ENCODE assay signal across 15 cellular contexts in genomic region chr18:44602845-44603244, GRCh38.
DNase-seq lines count a peak whose midpoint lies in the region; TF ChIP-seq lines count a peak whose summit lies in the region.
"Had no signal": no experiment of that assay in that cellular context is flagged by ENCODE, and none has a peak within 500 bp of the region (broad histone marks: within the 10 kb centered on the region; RNA-seq: fewer than 3 reads in every experiment).

No MANE protein-coding gene starts in this region.

- H3K36me3 Mint-ChIP-seq in MCF 10A (ENCODE audit: insufficient read depth, unreplicated experiment) (peaks cover 7% of the 10 kb centered on the region), glutamatergic neuron (ENCODE audit: unreplicated experiment) (no peaks in the 10 kb centered on the region)
- H3K36me3 Mint-ChIP-seq: activated naive CD8-positive, alpha-beta T cell had no signal

- in situ Hi-C loops in astrocyte of the spinal cord (cut with HindIII; ENCODE audit: low sequenced_read_pairs) = no loop called here

- no peak overlapping the region for H3K27ac ChIP-seq in breast epithelium
- H3K27ac ChIP-seq in ovary = no peak overlapping the region

- no peaks in the 10 kb centered on the region for H3K4me1 ChIP-seq in breast epithelium
- no peaks in the 10 kb centered on the region for H3K4me1 ChIP-seq in ovary (ENCODE audit: insufficient read depth)

- TF ChIP-seq POLR2A in breast epithelium (IDR thresholded peaks at IDR 0.05) (no peak), ovary (IDR thresholded peaks at IDR 0.05) (no peak)

- H3K4me3 Mint-ChIP-seq in MCF 10A (ENCODE audit: unreplicated experiment) = peak overlapping the region; percentile 28
- no peak overlapping the region for H3K4me3 Mint-ChIP-seq in glutamatergic neuron (ENCODE audit: unreplicated experiment)
- H3K4me3 Mint-ChIP-seq: activated naive CD8-positive, alpha-beta T cell; CD4-positive, alpha-beta T cell had no signal

- no peaks in the 10 kb centered on the region for H3K36me3 ChIP-seq in breast epithelium
- no peaks in the 10 kb centered on the region for H3K36me3 ChIP-seq in ovary

- H3K27me3 ChIP-seq in breast epithelium (no peaks in the 10 kb centered on the region), ovary (no peaks in the 10 kb centered on the region)

- BruUV-seq in MCF 10A (replicated peaks; lab: Mats Ljungman, UMichigan) = no TSS peak

- TF ChIP-seq CTCF in MCF 10A (IDR thresholded peaks at IDR 0.05; ENCODE audit: unreplicated experiment) (no peak), breast epithelium (IDR thresholded peaks at IDR 0.05) (no peak), astrocyte of the spinal cord (IDR thresholded peaks at IDR 0.05; ENCODE audit: low read depth, low read length) (no peak), GM10248 (IDR thresholded peaks at IDR 0.05; ENCODE audit: control extremely low read depth, extremely low read depth, low read depth, missing control alignments) (no peak), ovary (IDR thresholded peaks at IDR 0.05) (no peak), glutamatergic neuron (IDR thresholded peaks at IDR 0.05; ENCODE audit: partially characterized antibody, unreplicated experiment) (no peak)

- H3K4me1 Mint-ChIP-seq in MCF 10A (ENCODE audit: insufficient read depth, unreplicated experiment) (peaks cover 41% of the 10 kb centered on the region), glutamatergic neuron (ENCODE audit: low read depth, unreplicated experiment) (no peaks in the 10 kb centered on the region)

- H3K27ac Mint-ChIP-seq in MCF 10A (ENCODE audit: low read depth, unreplicated experiment) (peak overlapping the region; percentile 80), glutamatergic neuron (ENCODE audit: unreplicated experiment) (no peak overlapping the region)
- H3K27ac Mint-ChIP-seq: CD4-positive, alpha-beta T cell had no signal

- H3K4me3 ChIP-seq in breast epithelium = no peak overlapping the region
- no peak overlapping the region for H3K4me3 ChIP-seq in astrocyte of the spinal cord (ENCODE audit: low read depth, low read length)
- H3K4me3 ChIP-seq in ovary = no peak overlapping the region

- no peaks in the 10 kb centered on the region for H3K27me3 Mint-ChIP-seq in MCF 10A (ENCODE audit: insufficient read depth, unreplicated experiment)
- no peaks in the 10 kb centered on the region for H3K27me3 Mint-ChIP-seq in glutamatergic neuron (ENCODE audit: unreplicated experiment)
- H3K27me3 Mint-ChIP-seq: activated naive CD8-positive, alpha-beta T cell; CD4-positive, alpha-beta T cell had no signal

- H3K9me3 ChIP-seq in breast epithelium (no peaks in the 10 kb centered on the region), ovary (no peaks in the 10 kb centered on the region)

- H3K9me3 Mint-ChIP-seq in MCF 10A (ENCODE audit: unreplicated experiment) (no peaks in the 10 kb centered on the region), glutamatergic neuron (ENCODE audit: unreplicated experiment) (no peaks in the 10 kb centered on the region)
- H3K9me3 Mint-ChIP-seq: CD4-positive, alpha-beta T cell had no signal

- DNase-seq in MCF 10A (ENCODE audit: unreplicated experiment) (peak; percentile 98), breast epithelium (ENCODE audit: low spot score in 2 of 2) (no peak), astrocyte of the spinal cord (ENCODE audit: low read depth, low spot score) (peak; percentile 16), iris pigment epithelial cell (ENCODE audit: low read depth) (peak; percentile 34), GM10248 (ENCODE audit: extremely low spot score) (no peak), ovary (no peak), glutamatergic neuron (no peak), cardiac septum (ENCODE audit: low spot score) (no peak)
- DNase-seq: 8988T; activated CD4-positive, alpha-beta T cell treated with anti-CD3 and anti-CD28 coated beads for 4 hours; CD4-positive, alpha-beta T cell; NCI-H2081 treated with DMSO at 0.1 percent for 48 hours; posterior cingulate gyrus; SHP77 treated with DMSO at 0.1 percent for 48 hours had no signal

- no peak for TF ChIP-seq EP300 in ovary (IDR thresholded peaks at IDR 0.05)

- WGBS in ovary, 3 donors = 80 to 95% (median 94%) methylated on average over 1 of the region's 1 CpG

- intact Hi-C loops in MCF 10A (cut with micrococcal nuclease) (no loop called here), breast epithelium (cut with DNase I; ENCODE audit: low total_unique reads) (no loop called here), ovary (cut with DNase I) (no loop called here), cardiac septum (cut with DNase I) (no loop called here)

- CTCF ChIA-PET in MCF 10A (lab: Yijun Ruan, JAX) = no interaction called here
- CTCF ChIA-PET in GM10248 (lab: Yijun Ruan, JAX) = no interaction called here

- POLR2A ChIA-PET in MCF 10A (lab: Yijun Ruan, JAX) (interaction anchor here (0.8 to 2.6 kb wide), 12 partner anchors 8 to 51 kb away, joined by 3 to 11 read pairs (median 5); no protein-coding TSS in a partner anchor), GM10248 (lab: Yijun Ruan, JAX) (no interaction called here)

Comparison
In these comparisons a context has a peak if more than half of its experiments do, and no peak if none do; other contexts are left out.
1. DNase-seq: peak in MCF 10A (single experiment), astrocyte of the spinal cord (single experiment) and iris pigment epithelial cell (single experiment); none in breast epithelium (0 of 2), GM10248 (single experiment), ovary (0 of 5), glutamatergic neuron (single experiment) and cardiac septum (single experiment).